In the genomic region with DNA sequence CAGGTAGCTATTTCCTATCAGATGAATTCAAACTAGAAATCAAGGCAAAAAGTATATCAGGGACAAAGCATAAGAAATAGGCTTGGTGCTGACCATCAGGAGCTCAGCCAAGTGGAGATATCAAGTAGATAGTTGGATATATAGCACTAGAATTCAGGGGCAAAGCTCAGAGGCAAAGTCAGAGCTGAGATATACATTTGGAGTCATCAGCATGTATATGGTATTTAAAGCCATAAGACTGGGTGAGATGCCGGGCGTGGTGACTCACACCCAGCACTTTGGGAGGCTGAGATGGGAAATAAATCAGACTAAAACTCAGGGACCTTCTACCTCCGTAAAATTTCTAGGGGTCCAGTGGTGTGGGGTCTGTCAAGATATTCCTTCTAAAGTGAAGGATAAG, we compare ENCODE assay signal across 22 cellular contexts.
"Had no signal": no experiment of that assay in that cellular context is flagged by ENCODE, and none has a peak within 500 bp of the region (broad histone marks: within the 10 kb centered on the region; RNA-seq: fewer than 3 reads in every experiment).

No MANE protein-coding gene starts in this region.

- H3K4me1 ChIP-seq: testis had no signal

- H3K36me3 ChIP-seq: esophagus squamous epithelium, gastroesophageal sphincter, neutrophil, tibial nerve, upper lobe of right lung, vagina had no signal

- DNase-seq: effector memory CD4-positive, alpha-beta T cell; esophagus squamous epithelium; foreskin fibroblast; glutamatergic neuron; immature natural killer cell; kidney; left cardiac atrium; left ventricle myocardium superior; mesendoderm; naive thymus-derived CD8-positive, alpha-beta T cell; stimulated activated CD4-positive, alpha-beta T cell treated with anti-CD3 and anti-CD28 coated beads, Interleukin-2, amount 100 ng/mL, for 24 hours; stimulated activated CD4-positive, alpha-beta T cell treated with anti-CD3 and anti-CD28 coated beads, Interleukin-4, amount 100 ng/mL, for 4 hours; stimulated activated naive B cell treated with anti-CD40 and anti-IgM and Interleukin-4, amounts not matched to agents 10 μg/mL and 1 μg/mL and 100 μg/mL, for 72 hours; stimulated activated naive CD8-positive, alpha-beta T cell treated with anti-CD3 and anti-CD28 coated beads, Interleukin-15, amount 100 ng/mL, for 72 hours; testis; upper lobe of right lung had no signal

- H3K9me3 ChIP-seq: esophagus squamous epithelium, gastroesophageal sphincter, neutrophil, testis, tibial nerve, upper lobe of right lung, vagina had no signal

- ATAC-seq: gastroesophageal sphincter; left cardiac atrium; left ventricle myocardium superior; naive thymus-derived CD8-positive, alpha-beta T cell; sciatic nerve; stimulated activated naive B cell treated with anti-CD40 and anti-IgM and Interleukin-4, amounts not matched to agents 10 μg/mL and 1 μg/mL and 100 μg/mL, for 72 hours; stimulated activated naive CD8-positive, alpha-beta T cell treated with anti-CD3 and anti-CD28 coated beads, Interleukin-15, amount 100 ng/mL, for 72 hours; upper lobe of right lung had no signal

- H3K27ac ChIP-seq: esophagus squamous epithelium, gastroesophageal sphincter, neutrophil, testis, tibial nerve, upper lobe of right lung, vagina had no signal

- H3K4me3 ChIP-seq: esophagus squamous epithelium, gastroesophageal sphincter, lung, testis, tibial nerve, upper lobe of right lung, vagina had no signal

- H3K27me3 ChIP-seq: esophagus squamous epithelium, gastroesophageal sphincter, neutrophil, testis, tibial nerve, upper lobe of right lung, vagina had no signal
